ENCODE assay signal across 2 cellular contexts in genomic region chr14:61319706-61320105, GRCh38.
TF ChIP-seq lines count a peak whose summit lies in the region.

No MANE protein-coding gene starts in this region.

TF ChIP-seq in GM23338, 12 proteins besides CTCF, POLR2A, EP300 and RAD21:
- TF ChIP-seq ZNF331 (CRISPR knock-in tag; IDR thresholded peaks at IDR 0.05; ENCODE audit: low read depth) (no peak), CREB1 (CRISPR knock-in tag; IDR thresholded peaks at IDR 0.05; ENCODE audit: low read depth) (no peak), STAT1 (IDR thresholded peaks at IDR 0.05; ENCODE audit: unreplicated experiment) (no peak), EZH2 (IDR thresholded peaks at IDR 0.05; ENCODE audit: low read depth, unreplicated experiment) (no peak), JUNB (IDR thresholded peaks at IDR 0.05; ENCODE audit: unreplicated experiment) (no peak), EZH2phosphoT487 (IDR thresholded peaks at IDR 0.05; ENCODE audit: unreplicated experiment) (no peak), NANOG (IDR thresholded peaks at IDR 0.05; ENCODE audit: borderline replicate concordance) (no peak), POLR2AphosphoS5 (IDR thresholded peaks at IDR 0.05; ENCODE audit: low read depth) (no peak), ZNF114 (CRISPR knock-in tag; IDR thresholded peaks at IDR 0.05) (no peak), ZNF462 (CRISPR knock-in tag; IDR thresholded peaks at IDR 0.05) (no peak)
- TF ChIP-seq, protein P1, sequence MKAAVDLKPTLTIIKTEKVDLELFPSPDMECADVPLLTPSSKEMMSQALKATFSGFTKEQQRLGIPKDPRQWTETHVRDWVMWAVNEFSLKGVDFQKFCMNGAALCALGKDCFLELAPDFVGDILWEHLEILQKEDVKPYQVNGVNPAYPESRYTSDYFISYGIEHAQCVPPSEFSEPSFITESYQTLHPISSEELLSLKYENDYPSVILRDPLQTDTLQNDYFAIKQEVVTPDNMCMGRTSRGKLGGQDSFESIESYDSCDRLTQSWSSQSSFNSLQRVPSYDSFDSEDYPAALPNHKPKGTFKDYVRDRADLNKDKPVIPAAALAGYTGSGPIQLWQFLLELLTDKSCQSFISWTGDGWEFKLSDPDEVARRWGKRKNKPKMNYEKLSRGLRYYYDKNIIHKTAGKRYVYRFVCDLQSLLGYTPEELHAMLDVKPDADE (IDR thresholded peaks at IDR 0.05), result no peak
- TF ChIP-seq, protein P2, sequence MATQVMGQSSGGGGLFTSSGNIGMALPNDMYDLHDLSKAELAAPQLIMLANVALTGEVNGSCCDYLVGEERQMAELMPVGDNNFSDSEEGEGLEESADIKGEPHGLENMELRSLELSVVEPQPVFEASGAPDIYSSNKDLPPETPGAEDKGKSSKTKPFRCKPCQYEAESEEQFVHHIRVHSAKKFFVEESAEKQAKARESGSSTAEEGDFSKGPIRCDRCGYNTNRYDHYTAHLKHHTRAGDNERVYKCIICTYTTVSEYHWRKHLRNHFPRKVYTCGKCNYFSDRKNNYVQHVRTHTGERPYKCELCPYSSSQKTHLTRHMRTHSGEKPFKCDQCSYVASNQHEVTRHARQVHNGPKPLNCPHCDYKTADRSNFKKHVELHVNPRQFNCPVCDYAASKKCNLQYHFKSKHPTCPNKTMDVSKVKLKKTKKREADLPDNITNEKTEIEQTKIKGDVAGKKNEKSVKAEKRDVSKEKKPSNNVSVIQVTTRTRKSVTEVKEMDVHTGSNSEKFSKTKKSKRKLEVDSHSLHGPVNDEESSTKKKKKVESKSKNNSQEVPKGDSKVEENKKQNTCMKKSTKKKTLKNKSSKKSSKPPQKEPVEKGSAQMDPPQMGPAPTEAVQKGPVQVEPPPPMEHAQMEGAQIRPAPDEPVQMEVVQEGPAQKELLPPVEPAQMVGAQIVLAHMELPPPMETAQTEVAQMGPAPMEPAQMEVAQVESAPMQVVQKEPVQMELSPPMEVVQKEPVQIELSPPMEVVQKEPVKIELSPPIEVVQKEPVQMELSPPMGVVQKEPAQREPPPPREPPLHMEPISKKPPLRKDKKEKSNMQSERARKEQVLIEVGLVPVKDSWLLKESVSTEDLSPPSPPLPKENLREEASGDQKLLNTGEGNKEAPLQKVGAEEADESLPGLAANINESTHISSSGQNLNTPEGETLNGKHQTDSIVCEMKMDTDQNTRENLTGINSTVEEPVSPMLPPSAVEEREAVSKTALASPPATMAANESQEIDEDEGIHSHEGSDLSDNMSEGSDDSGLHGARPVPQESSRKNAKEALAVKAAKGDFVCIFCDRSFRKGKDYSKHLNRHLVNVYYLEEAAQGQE (IDR thresholded peaks at IDR 0.05; ENCODE audit: unreplicated experiment), result no peak

TF ChIP-seq in GM12878, 131 proteins besides CTCF, POLR2A, EP300 and RAD21:
- TF ChIP-seq ZNF274 (IDR thresholded peaks at IDR 0.05; ENCODE audit: insufficient read depth, insufficient read length) (no peak), ZNF384 (IDR thresholded peaks at IDR 0.05; ENCODE audit: borderline replicate concordance, low read depth, low read length) (no peak), DPF2 (IDR thresholded peaks at IDR 0.05) (no peak), ZNF687 (IDR thresholded peaks at IDR 0.05) (no peak), GABPA (IDR thresholded peaks at IDR 0.05; ENCODE audit: low read depth) (no peak), CREM (IDR thresholded peaks at IDR 0.05; ENCODE audit: low read depth) (no peak), ASH2L (IDR thresholded peaks at IDR 0.05; ENCODE audit: borderline replicate concordance, low read depth) (no peak), SIN3A (IDR thresholded peaks at IDR 0.05; ENCODE audit: low read depth, low read length) (no peak), KAT2A (conservative IDR thresholded peaks at IDR 0.05; ENCODE audit: control insufficient read depth, low read depth, low read length) (no peak), MXI1 (IDR thresholded peaks at IDR 0.05; ENCODE audit: low read depth, low read length) (no peak), CEBPZ (IDR thresholded peaks at IDR 0.05; ENCODE audit: low read depth, low read length) (no peak), TCF12 (IDR thresholded peaks at IDR 0.05; ENCODE audit: low read depth, low read length) (no peak), CBX5 (IDR thresholded peaks at IDR 0.05; ENCODE audit: low read depth) (no peak), MAX (IDR thresholded peaks at IDR 0.05; ENCODE audit: low read depth, low read length) (no peak)
